ENCODE assay signal across 1 cellular context in genomic region chr11:1824221-1825038, GRCh38.
TF ChIP-seq lines count a peak whose summit lies in the region.

No MANE protein-coding gene starts in this region.

TF ChIP-seq in A549, 52 proteins besides CTCF, POLR2A, EP300 and RAD21:
- no peak for TF ChIP-seq PBX3 (IDR thresholded peaks at IDR 0.05)
- no peak for TF ChIP-seq CHD4 (IDR thresholded peaks at IDR 0.05; ENCODE audit: borderline replicate concordance)
- TF ChIP-seq REST (IDR thresholded peaks at IDR 0.05), result no peak
- TF ChIP-seq RCOR1 (IDR thresholded peaks at IDR 0.05; ENCODE audit: low read depth, low read length), result no peak
TF ChIP-seq in A549: peak in this region for 0.
